Comparison of ENCODE assay signal across 20 cellular contexts in the genomic region with DNA sequence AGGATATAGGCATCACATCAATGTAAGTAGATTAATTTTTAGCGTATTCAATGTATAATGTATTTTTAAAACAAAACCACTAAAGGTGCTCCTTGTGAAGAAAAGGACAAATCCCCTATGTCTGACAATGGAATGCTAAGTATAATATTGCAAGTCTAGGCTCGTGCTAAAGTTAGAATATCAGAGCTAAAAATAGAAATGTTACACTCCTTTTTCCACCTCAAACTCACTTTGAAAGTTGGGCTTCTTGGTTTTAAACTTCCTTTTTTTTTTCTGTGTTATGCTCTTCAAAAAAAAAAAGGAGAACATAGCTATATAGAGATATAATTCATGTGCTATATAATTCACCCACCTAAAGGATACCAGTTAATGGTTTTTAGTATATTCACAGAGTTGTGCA. TPM values are rescaled to one million over a fixed set of nuclear protein-coding genes. Genes with fewer than 3 reads are reported as not detected.
A peak's percentile ranks its signal among the peaks of the same experiment; 100 is the strongest.
DNase-seq lines count a peak whose midpoint lies in the region; ATAC-seq and TF ChIP-seq lines count a peak whose summit lies in the region.
"Had no signal": no experiment of that assay in that cellular context is flagged by ENCODE, and none has a peak within 500 bp of the region (broad histone marks: within the 10 kb centered on the region; RNA-seq: fewer than 3 reads in every experiment).

No MANE protein-coding gene starts in this region.

- no peaks in the 10 kb centered on the region for H3K27me3 ChIP-seq in sigmoid colon
- H3K27me3 ChIP-seq: brain microvascular endothelial cell, right atrium auricular region, tibial nerve had no signal

- WGBS in sigmoid colon, 2 donors: 57 to 89% methylated on average over 2 of the region's 2 CpGs

- no peak for DNase-seq in activated naive CD4-positive, alpha-beta T cell treated with anti-CD3 and anti-CD28 coated beads for 36 hours
- DNase-seq in activated naive CD4-positive, alpha-beta T cell (lab: John Stamatoyannopoulos, UW): no peak
- DNase-seq in NOMO-1 (lab: John Stamatoyannopoulos, UW; ENCODE audit: unreplicated experiment in 2 of 2) (peak; percentile 63 to 90), sigmoid colon (no peak), HEK293T (ENCODE audit: extremely low spot score) (no peak)
- no peak for DNase-seq in naive thymus-derived CD8-positive, alpha-beta T cell
- DNase-seq: activated gamma-delta T cell treated with Interleukin-2 at 50 U/mL for 16 hours; brain microvascular endothelial cell; HFFc6; Karpas-422; NCI-H1930; NCI-H69; SHP77 treated with DMSO at 0.1 percent for 48 hours; stimulated activated CD4-positive, alpha-beta T cell treated with anti-CD3 and anti-CD28 coated beads, Interleukin-1b, Interleukin-23, amount 100 ng/mL, for 48 hours had no signal

- no peaks in the 10 kb centered on the region for H3K9me3 Mint-ChIP-seq in activated naive CD4-positive, alpha-beta T cell treated with anti-CD3 and anti-CD28 coated beads for 36 hours
- H3K9me3 Mint-ChIP-seq in activated T-helper 17 cell treated with anti-CD3 and anti-CD28 coated beads, Interleukin-2, amount 50 U/mL, for 72 hours: no peaks in the 10 kb centered on the region
- no peaks in the 10 kb centered on the region for H3K9me3 Mint-ChIP-seq in naive thymus-derived CD8-positive, alpha-beta T cell
- H3K9me3 Mint-ChIP-seq: HFFc6 had no signal

- ATAC-seq in activated T-helper 17 cell treated with anti-CD3 and anti-CD28 coated beads, Interleukin-2, amount 50 U/mL, for 72 hours (replicated peaks): no peak
- no peak for ATAC-seq in esophagus mucosa
- no peak for ATAC-seq in naive thymus-derived CD8-positive, alpha-beta T cell
- ATAC-seq: A549, left lobe of liver had no signal

- H3K27ac ChIP-seq in sigmoid colon: peak overlapping the region in 3 of 4 donors; percentile 42 to 96 (median 95)
- H3K27ac ChIP-seq: A549, brain microvascular endothelial cell, tibial nerve had no signal

- H3K4me3 Mint-ChIP-seq in activated naive CD4-positive, alpha-beta T cell treated with anti-CD3 and anti-CD28 coated beads for 36 hours: no peak overlapping the region
- peak overlapping the region; percentile 27 for H3K4me3 Mint-ChIP-seq in activated T-helper 17 cell treated with anti-CD3 and anti-CD28 coated beads, Interleukin-2, amount 50 U/mL, for 72 hours
- no peak overlapping the region for H3K4me3 Mint-ChIP-seq in naive thymus-derived CD8-positive, alpha-beta T cell
- H3K4me3 Mint-ChIP-seq: HFFc6 had no signal

- CTCF ChIA-PET in activated naive CD4-positive, alpha-beta T cell treated with anti-CD3 and anti-CD28 coated beads for 36 hours (lab: Charles Lee): interaction anchor here (0.6 kb wide), 1 partner anchor 219 kb away, joined by 6 read pairs; no protein-coding TSS in a partner anchor
- CTCF ChIA-PET in HEK293T (lab: Yijun Ruan, JAX): interaction anchor here (0.6 kb wide), 1 partner anchor 886 kb away, joined by 3 read pairs; no protein-coding TSS in a partner anchor

- TF ChIP-seq EP300 in sigmoid colon (IDR thresholded peaks at IDR 0.05): no peak

- intact Hi-C loops in activated naive CD4-positive, alpha-beta T cell treated with anti-CD3 and anti-CD28 coated beads for 36 hours (cut with micrococcal nuclease): loop anchor here (5.0 to 10.0 kb wide), 2 partner anchors 1059 to 1097 kb away; no protein-coding TSS in a partner anchor
- intact Hi-C loops in sigmoid colon (cut with DNase I): loop anchor here (5.0 kb wide), 1 partner anchor 382 kb away; the partner anchor contains the start of gene SLC35D1

- H3K4me1 ChIP-seq in sigmoid colon: peaks cover 0 to 37% (median 20%) of the 10 kb centered on the region in 4 donors
- H3K4me1 ChIP-seq: right atrium auricular region had no signal

- POLR2A ChIA-PET in HEK293T (lab: Yijun Ruan, JAX): no interaction called here
- POLR2A ChIA-PET in naive thymus-derived CD8-positive, alpha-beta T cell (lab: Charles Lee): no interaction called here

- H3K36me3 Mint-ChIP-seq in activated naive CD4-positive, alpha-beta T cell treated with anti-CD3 and anti-CD28 coated beads for 36 hours (ENCODE audit: low read depth): peaks cover 14% of the 10 kb centered on the region
- peaks cover 21% of the 10 kb centered on the region for H3K36me3 Mint-ChIP-seq in activated T-helper 17 cell treated with anti-CD3 and anti-CD28 coated beads, Interleukin-2, amount 50 U/mL, for 72 hours (ENCODE audit: low read depth)
- peaks cover 4 to 9% (median 7%) of the 10 kb centered on the region in 3 donors for H3K36me3 Mint-ChIP-seq in naive thymus-derived CD8-positive, alpha-beta T cell

- no peak overlapping the region for H3K4me3 ChIP-seq in sigmoid colon
- H3K4me3 ChIP-seq: A549, right atrium auricular region, tibial nerve had no signal

- no peak for TF ChIP-seq CTCF in sigmoid colon (IDR thresholded peaks at IDR 0.05)

- H3K4me1 Mint-ChIP-seq in activated naive CD4-positive, alpha-beta T cell treated with anti-CD3 and anti-CD28 coated beads for 36 hours (ENCODE audit: low read depth): peaks cover 37% of the 10 kb centered on the region
- peaks cover 16% of the 10 kb centered on the region for H3K4me1 Mint-ChIP-seq in activated T-helper 17 cell treated with anti-CD3 and anti-CD28 coated beads, Interleukin-2, amount 50 U/mL, for 72 hours
- peaks cover 15 to 38% (median 23%) of the 10 kb centered on the region in 4 donors for H3K4me1 Mint-ChIP-seq in naive thymus-derived CD8-positive, alpha-beta T cell

- no peaks in the 10 kb centered on the region for H3K27me3 Mint-ChIP-seq in activated naive CD4-positive, alpha-beta T cell treated with anti-CD3 and anti-CD28 coated beads for 36 hours (ENCODE audit: low read depth)
- H3K27me3 Mint-ChIP-seq in activated T-helper 17 cell treated with anti-CD3 and anti-CD28 coated beads, Interleukin-2, amount 50 U/mL, for 72 hours: no peaks in the 10 kb centered on the region
- no peaks in the 10 kb centered on the region for H3K27me3 Mint-ChIP-seq in naive thymus-derived CD8-positive, alpha-beta T cell

- H3K9me3 ChIP-seq in sigmoid colon: no peaks in the 10 kb centered on the region
- H3K9me3 ChIP-seq: A549, right atrium auricular region, tibial nerve had no signal

- peak overlapping the region; percentile 81 for H3K27ac Mint-ChIP-seq in activated naive CD4-positive, alpha-beta T cell treated with anti-CD3 and anti-CD28 coated beads for 36 hours
- H3K27ac Mint-ChIP-seq in activated T-helper 17 cell treated with anti-CD3 and anti-CD28 coated beads, Interleukin-2, amount 50 U/mL, for 72 hours: no peak overlapping the region
- peak overlapping the region in 1 of 10 donors; percentile 51 for H3K27ac Mint-ChIP-seq in naive thymus-derived CD8-positive, alpha-beta T cell
- H3K27ac Mint-ChIP-seq: HFFc6 had no signal

- no peaks in the 10 kb centered on the region for H3K36me3 ChIP-seq in sigmoid colon
- H3K36me3 ChIP-seq: brain microvascular endothelial cell, right atrium auricular region, tibial nerve had no signal

- no peak for TF ChIP-seq POLR2A in sigmoid colon (IDR thresholded peaks at IDR 0.05)

TF ChIP-seq in HEK293T, 16 proteins besides CTCF, POLR2A, EP300 and RAD21:
- TF ChIP-seq TARDBP (IDR thresholded peaks at IDR 0.05) (no peak), ELF4 (IDR thresholded peaks at IDR 0.05) (no peak), L3MBTL2 (conservative IDR thresholded peaks at IDR 0.05) (no peak), FOXK2 (IDR thresholded peaks at IDR 0.05) (no peak), ARNT (IDR thresholded peaks at IDR 0.05) (no peak), ZNF384 (IDR thresholded peaks at IDR 0.05) (no peak), HDGF (IDR thresholded peaks at IDR 0.05; ENCODE audit: borderline replicate concordance) (no peak), FOXM1 (IDR thresholded peaks at IDR 0.05; ENCODE audit: borderline replicate concordance) (no peak), SP1 (IDR thresholded peaks at IDR 0.05) (no peak), BHLHE40 (IDR thresholded peaks at IDR 0.05; ENCODE audit: borderline replicate concordance) (no peak)
- TF ChIP-seq, protein P1, sequence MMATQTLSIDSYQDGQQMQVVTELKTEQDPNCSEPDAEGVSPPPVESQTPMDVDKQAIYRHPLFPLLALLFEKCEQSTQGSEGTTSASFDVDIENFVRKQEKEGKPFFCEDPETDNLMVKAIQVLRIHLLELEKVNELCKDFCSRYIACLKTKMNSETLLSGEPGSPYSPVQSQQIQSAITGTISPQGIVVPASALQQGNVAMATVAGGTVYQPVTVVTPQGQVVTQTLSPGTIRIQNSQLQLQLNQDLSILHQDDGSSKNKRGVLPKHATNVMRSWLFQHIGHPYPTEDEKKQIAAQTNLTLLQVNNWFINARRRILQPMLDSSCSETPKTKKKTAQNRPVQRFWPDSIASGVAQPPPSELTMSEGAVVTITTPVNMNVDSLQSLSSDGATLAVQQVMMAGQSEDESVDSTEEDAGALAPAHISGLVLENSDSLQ (IDR thresholded peaks at IDR 0.05): no peak

RNA-seq across cellular contexts. Expression of gene SERBP1, which starts 3.6 kb away (rescaled TPM):
- total RNA-seq in activated naive CD4-positive, alpha-beta T cell treated with anti-CD3 and anti-CD28 coated beads for 36 hours: 100 to 1,000 TPM; 527 to 537 TPM
- total RNA-seq in activated T-helper 17 cell treated with anti-CD3 and anti-CD28 coated beads, Interleukin-2, amount 50 U/mL, for 72 hours: 100 to 1,000 TPM; 225 to 393 TPM
- total RNA-seq in sigmoid colon (100 to 1,000 TPM; 201 to 236 (median 225) TPM), esophagus mucosa (225 TPM)
- 100 to 1,000 TPM; 112 to 178 (median 133) TPM for polyA plus RNA-seq in sigmoid colon
- 100 to 1,000 TPM; 171 to 180 TPM for total RNA-seq in naive thymus-derived CD8-positive, alpha-beta T cell
- polyA plus RNA-seq in naive thymus-derived CD8-positive, alpha-beta T cell: 100 to 1,000 TPM; 130 to 156 (median 153) TPM

Comparison
In these comparisons a context has a peak if more than half of its experiments do, and no peak if none do; other contexts are left out.
1. DNase-seq: peak in NOMO-1 (2 of 2); none in activated naive CD4-positive, alpha-beta T cell treated with anti-CD3 and anti-CD28 coated beads for 36 hours (single experiment), activated naive CD4-positive, alpha-beta T cell (0 of 4), sigmoid colon (single experiment), HEK293T (single experiment) and naive thymus-derived CD8-positive, alpha-beta T cell (0 of 10).